Comparison of ENCODE assay signal across 2 cellular contexts in the genomic region with DNA sequence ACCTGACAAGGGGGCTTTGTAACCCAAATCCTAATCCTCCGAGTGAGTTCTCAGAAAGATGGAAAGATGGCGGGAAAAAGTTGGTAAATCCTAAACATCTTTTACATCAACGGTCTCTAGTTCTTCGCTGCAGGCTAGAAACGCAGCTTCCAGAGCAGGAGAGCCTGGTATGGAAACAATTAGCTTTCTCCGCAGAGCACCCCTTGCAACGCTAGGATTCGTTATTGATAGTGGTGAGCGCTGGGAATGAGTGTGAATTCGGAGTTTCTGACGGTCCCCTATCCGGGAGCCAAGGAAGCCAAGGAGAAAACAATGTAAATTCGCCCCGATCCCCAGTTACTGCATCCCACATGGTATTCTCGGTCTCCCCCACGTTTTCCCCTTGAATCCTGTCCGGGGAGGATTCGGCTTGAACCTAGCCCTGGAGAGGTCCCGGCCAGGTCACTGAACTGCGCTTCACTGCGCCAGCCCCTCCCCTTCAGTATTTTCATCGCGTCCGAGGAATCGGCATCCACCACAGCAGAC.
TF ChIP-seq lines count a peak whose summit lies in the region.

No MANE protein-coding gene starts in this region.

TF ChIP-seq in GM12878, 131 proteins besides CTCF, POLR2A, EP300 and RAD21 (continued from another document):
- TF ChIP-seq ZNF687 (IDR thresholded peaks at IDR 0.05), result no peak
- no peak for TF ChIP-seq RCOR1 (conservative IDR thresholded peaks at IDR 0.05; ENCODE audit: low read depth, low read length)
- no peak for TF ChIP-seq LARP7 (IDR thresholded peaks at IDR 0.05)
- TF ChIP-seq NR2C2 (IDR thresholded peaks at IDR 0.05; ENCODE audit: borderline replicate concordance, control insufficient read depth, insufficient read length, low read depth), result no peak
TF ChIP-seq in GM12878: peak in this region for 0.

TF ChIP-seq in neural cell, 6 proteins besides CTCF, POLR2A, EP300 and RAD21:
- TF ChIP-seq REST (IDR thresholded peaks at IDR 0.05; ENCODE audit: borderline replicate concordance), result no peak
- no peak for TF ChIP-seq SMC3 (conservative IDR thresholded peaks at IDR 0.05; ENCODE audit: poor library complexity)
- TF ChIP-seq TAF1 (IDR thresholded peaks at IDR 0.05; ENCODE audit: low read depth), result no peak
- TF ChIP-seq EZH2 (IDR thresholded peaks at IDR 0.05; ENCODE audit: borderline replicate concordance, insufficient read depth, low read length, poor library complexity, severe bottlenecking), result no peak
- no peak for TF ChIP-seq MXI1 (conservative IDR thresholded peaks at IDR 0.05; ENCODE audit: poor library complexity, severe bottlenecking)
- no peak for TF ChIP-seq POLR2AphosphoS5 (IDR thresholded peaks at IDR 0.05)
